10 cellular contexts compared by ENCODE assay signal in genomic region chr6:119463081-119463626, GRCh38.
DNase-seq lines count a peak whose midpoint lies in the region; ATAC-seq and TF ChIP-seq lines count a peak whose summit lies in the region.
"Had no signal": no experiment of that assay in that cellular context is flagged by ENCODE, and none has a peak within 500 bp of the region (broad histone marks: within the 10 kb centered on the region; RNA-seq: fewer than 3 reads in every experiment).

No MANE protein-coding gene starts in this region.

- no peak overlapping the region for H3K4me3 Mint-ChIP-seq in activated naive CD8-positive, alpha-beta T cell treated with anti-CD3 and anti-CD28 coated beads, Interleukin-2, amount 50 U/mL, for 24 hours

- H3K27ac Mint-ChIP-seq in activated naive CD8-positive, alpha-beta T cell treated with anti-CD3 and anti-CD28 coated beads, Interleukin-2, amount 50 U/mL, for 24 hours: no peak overlapping the region

- no peaks in the 10 kb centered on the region for H3K36me3 Mint-ChIP-seq in activated naive CD8-positive, alpha-beta T cell treated with anti-CD3 and anti-CD28 coated beads, Interleukin-2, amount 50 U/mL, for 24 hours (ENCODE audit: low read depth)

- TF ChIP-seq CTCF in colonic mucosa (IDR thresholded peaks at IDR 0.05): no peak

- H3K27me3 Mint-ChIP-seq in activated naive CD8-positive, alpha-beta T cell treated with anti-CD3 and anti-CD28 coated beads, Interleukin-2, amount 50 U/mL, for 24 hours: peaks cover 3% of the 10 kb centered on the region

- no peaks in the 10 kb centered on the region for H3K9me3 ChIP-seq in colonic mucosa

- H3K9me3 Mint-ChIP-seq in activated naive CD8-positive, alpha-beta T cell treated with anti-CD3 and anti-CD28 coated beads, Interleukin-2, amount 50 U/mL, for 24 hours: peaks cover 12% of the 10 kb centered on the region

- no peak overlapping the region for H3K4me3 ChIP-seq in colonic mucosa
- H3K4me3 ChIP-seq: K562 had no signal

- peak; percentile 82 to 94 for ATAC-seq in activated CD4-positive, CD25-positive, alpha-beta regulatory T cell treated with anti-CD3 and anti-CD28 coated beads, Interleukin-2, amount 50 U/mL, for 24 hours
- ATAC-seq in GM21390 (IDR thresholded peaks at IDR 0.05; ENCODE audit: unreplicated experiment) (peak; percentile 68), HG03135 (IDR thresholded peaks at IDR 0.05; ENCODE audit: unreplicated experiment) (peak; percentile 67)
- peak; percentile 63 for ATAC-seq in activated naive CD8-positive, alpha-beta T cell treated with anti-CD3 and anti-CD28 coated beads, Interleukin-2, amount 50 U/mL, for 24 hours
- ATAC-seq: K562 had no signal

- peaks cover 5% of the 10 kb centered on the region for H3K4me1 ChIP-seq in colonic mucosa

- H3K36me3 ChIP-seq in colonic mucosa: no peaks in the 10 kb centered on the region

- H3K27me3 ChIP-seq in colonic mucosa: no peaks in the 10 kb centered on the region

- intact Hi-C loops in colonic mucosa (cut with DNase I): no loop called here

- no peak for DNase-seq in activated CD4-positive, CD25-positive, alpha-beta regulatory T cell (lab: John Stamatoyannopoulos, UW)
- no peak for DNase-seq in activated naive CD8-positive, alpha-beta T cell treated with anti-CD3 and anti-CD28 coated beads, Interleukin-2, amount 50 U/mL, for 24 hours
- DNase-seq in NCI-H1105 treated with DMSO at 0.1 percent for 48 hours (lab: John Stamatoyannopoulos, UW): no peak
- no peak for DNase-seq in SHP77 treated with DMSO at 0.1 percent for 48 hours (lab: John Stamatoyannopoulos, UW)
- DNase-seq in colonic mucosa: no peak

- no peak overlapping the region for H3K27ac ChIP-seq in colonic mucosa
- H3K27ac ChIP-seq: 22Rv1 had no signal

- H3K9ac ChIP-seq in colonic mucosa (ENCODE audit: low read depth in 2 of 2, low read length in 2 of 2): no peak overlapping the region

- H3K4me1 Mint-ChIP-seq in activated naive CD8-positive, alpha-beta T cell treated with anti-CD3 and anti-CD28 coated beads, Interleukin-2, amount 50 U/mL, for 24 hours: peaks cover 23% of the 10 kb centered on the region
